ENCODE assay signal across 16 cellular contexts in genomic region chr1:94055459-94056122, GRCh38.
DNase-seq lines count a peak whose midpoint lies in the region; ATAC-seq and TF ChIP-seq lines count a peak whose summit lies in the region.
"Had no signal": no experiment of that assay in that cellular context is flagged by ENCODE, and none has a peak within 500 bp of the region (broad histone marks: within the 10 kb centered on the region; RNA-seq: fewer than 3 reads in every experiment).

No MANE protein-coding gene starts in this region.

- H3K27ac Mint-ChIP-seq in endodermal cell (peak overlapping the region; percentile 17), nephron progenitor cell (peak overlapping the region; percentile 75)
- no peak overlapping the region for H3K27ac Mint-ChIP-seq in natural killer cell treated with Interleukin-12 subunit alpha and Interleukin-12 subunit beta and Interleukin-15 and Interleukin-18, amount 100 ng/mL, for 72 hours
- H3K27ac Mint-ChIP-seq: activated naive CD4-positive, alpha-beta T cell treated with anti-CD3 and anti-CD28 coated beads, Interleukin-2, amount 10 ng/mL, durations not matched to agents 7 days and 5 days; dendritic cell treated with granulocyte-macrophage colony-stimulating factor and Interleukin-4, amounts not matched to agents 40 ng/mL and 50 ng/mL, for 4 days had no signal

- H3K27me3 Mint-ChIP-seq in endodermal cell (ENCODE audit: insufficient read depth) (no peaks in the 10 kb centered on the region), nephron progenitor cell (ENCODE audit: low read depth, poor library complexity) (peaks cover 14% of the 10 kb centered on the region)
- peaks cover 9 to 18% of the 10 kb centered on the region in 2 donors for H3K27me3 Mint-ChIP-seq in natural killer cell treated with Interleukin-12 subunit alpha and Interleukin-12 subunit beta and Interleukin-15 and Interleukin-18, amount 100 ng/mL, for 72 hours

- H3K9me3 Mint-ChIP-seq in endodermal cell (no peaks in the 10 kb centered on the region), nephron progenitor cell (no peaks in the 10 kb centered on the region)
- H3K9me3 Mint-ChIP-seq in natural killer cell treated with Interleukin-12 subunit alpha and Interleukin-12 subunit beta and Interleukin-15 and Interleukin-18, amount 100 ng/mL, for 72 hours: no peaks in the 10 kb centered on the region
- H3K9me3 Mint-ChIP-seq: activated naive CD4-positive, alpha-beta T cell treated with anti-CD3 and anti-CD28 coated beads, Interleukin-2, amount 10 ng/mL, durations not matched to agents 7 days and 5 days; dendritic cell treated with granulocyte-macrophage colony-stimulating factor and Interleukin-4, amounts not matched to agents 40 ng/mL and 50 ng/mL, for 4 days had no signal

- no peak for ATAC-seq in natural killer cell treated with Interleukin-12 subunit alpha and Interleukin-12 subunit beta and Interleukin-15 and Interleukin-18, amount 100 ng/mL, for 72 hours
- ATAC-seq in HG03280 (IDR thresholded peaks at IDR 0.05; ENCODE audit: unreplicated experiment): no peak

- H3K27me3 ChIP-seq in endodermal cell (ENCODE audit: control insufficient read depth, insufficient read depth, low read length, poor library complexity, severe bottlenecking): no peaks in the 10 kb centered on the region
- H3K27me3 ChIP-seq: hepatocyte had no signal

- no peaks in the 10 kb centered on the region for H3K36me3 ChIP-seq in endodermal cell (ENCODE audit: control insufficient read depth, insufficient read depth, low read length)

- TF ChIP-seq CTCF in endodermal cell (conservative IDR thresholded peaks at IDR 0.05) (no peak), nephron progenitor cell (IDR thresholded peaks at IDR 0.05) (no peak), coronary artery (IDR thresholded peaks at IDR 0.05) (no peak)

- peaks cover 77% of the 10 kb centered on the region for H3K4me1 Mint-ChIP-seq in endodermal cell
- peaks cover 12% of the 10 kb centered on the region for H3K4me1 Mint-ChIP-seq in nephron progenitor cell
- H3K4me1 Mint-ChIP-seq in natural killer cell treated with Interleukin-12 subunit alpha and Interleukin-12 subunit beta and Interleukin-15 and Interleukin-18, amount 100 ng/mL, for 72 hours (ENCODE audit: low read depth in 2 of 2): no peaks in the 10 kb centered on the region
- H3K4me1 Mint-ChIP-seq: activated naive CD4-positive, alpha-beta T cell treated with anti-CD3 and anti-CD28 coated beads, Interleukin-2, amount 10 ng/mL, durations not matched to agents 7 days and 5 days had no signal

- no peak overlapping the region for H3K9ac ChIP-seq in endodermal cell (ENCODE audit: extremely low read depth, low read length, poor library complexity, severe bottlenecking)

- H3K27ac ChIP-seq in endodermal cell (ENCODE audit: low read depth, low read length) (no peak overlapping the region), coronary artery (no peak overlapping the region)
- H3K27ac ChIP-seq: hepatocyte had no signal

- H3K4me3 ChIP-seq in endodermal cell (ENCODE audit: low read length) (no peak overlapping the region), coronary artery (no peak overlapping the region)
- H3K4me3 ChIP-seq: hepatocyte had no signal

- peaks cover 24% of the 10 kb centered on the region for H3K4me1 ChIP-seq in endodermal cell (ENCODE audit: control insufficient read depth, insufficient read depth, low read length)

- H3K4me3 Mint-ChIP-seq in endodermal cell: no peak overlapping the region
- no peak overlapping the region for H3K4me3 Mint-ChIP-seq in nephron progenitor cell
- H3K4me3 Mint-ChIP-seq in natural killer cell treated with Interleukin-12 subunit alpha and Interleukin-12 subunit beta and Interleukin-15 and Interleukin-18, amount 100 ng/mL, for 72 hours: no peak overlapping the region
- H3K4me3 Mint-ChIP-seq: activated naive CD4-positive, alpha-beta T cell treated with anti-CD3 and anti-CD28 coated beads, Interleukin-2, amount 10 ng/mL, durations not matched to agents 7 days and 5 days; dendritic cell treated with granulocyte-macrophage colony-stimulating factor and Interleukin-4, amounts not matched to agents 40 ng/mL and 50 ng/mL, for 4 days had no signal

- no peaks in the 10 kb centered on the region for H3K36me3 Mint-ChIP-seq in endodermal cell (ENCODE audit: low read depth)
- H3K36me3 Mint-ChIP-seq in nephron progenitor cell (ENCODE audit: low read depth): no peaks in the 10 kb centered on the region
- no peaks in the 10 kb centered on the region for H3K36me3 Mint-ChIP-seq in natural killer cell treated with Interleukin-12 subunit alpha and Interleukin-12 subunit beta and Interleukin-15 and Interleukin-18, amount 100 ng/mL, for 72 hours
- H3K36me3 Mint-ChIP-seq: activated naive CD4-positive, alpha-beta T cell treated with anti-CD3 and anti-CD28 coated beads, Interleukin-2, amount 10 ng/mL, durations not matched to agents 7 days and 5 days had no signal

- no peaks in the 10 kb centered on the region for H3K9me3 ChIP-seq in endodermal cell (ENCODE audit: control insufficient read depth, low read length)

- DNase-seq in GM03348 (ENCODE audit: low spot score) (peak; percentile 34), M059J (ENCODE audit: low read depth) (peak; percentile 60), endodermal cell (no peak), nephron progenitor cell (no peak), coronary artery (ENCODE audit: low spot score) (no peak), NCI-H2029 treated with DMSO at 0.1 percent for 48 hours (lab: John Stamatoyannopoulos, UW) (no peak)
- DNase-seq in natural killer cell treated with Interleukin-12 subunit alpha and Interleukin-12 subunit beta and Interleukin-15 and Interleukin-18, amount 100 ng/mL, for 72 hours (ENCODE audit: low spot score): no peak
- DNase-seq: activated CD4-positive, alpha-beta T cell treated with anti-CD3 and anti-CD28 coated beads, Interleukin-2, amount 50 U/mL, for 1 hour; activated naive CD4-positive, alpha-beta T cell treated with anti-CD3 and anti-CD28 coated beads, Interleukin-2, amount 10 ng/mL, durations not matched to agents 7 days and 5 days; DMS 273 treated with DMSO at 0.1 percent for 48 hours; NCI-H187 treated with DMSO at 0.1 percent for 48 hours; NCI-H69; OCI-M1 had no signal

- WGBS in endodermal cell (ENCODE audit: insufficient coverage in 1 of 2, insufficient read length in 1 of 2), 2 experiments: 80 to 94% methylated on average over 1 to 5 of the region's 5 CpGs

Comparison
In these comparisons a context has a peak if more than half of its experiments do, and no peak if none do; other contexts are left out.
1. DNase-seq: peak in GM03348 (single experiment) and M059J (single experiment); none in endodermal cell (single experiment), nephron progenitor cell (single experiment), natural killer cell treated with Interleukin-12 subunit alpha and Interleukin-12 subunit beta and Interleukin-15 and Interleukin-18, amount 100 ng/mL, for 72 hours (single experiment), coronary artery (single experiment) and NCI-H2029 treated with DMSO at 0.1 percent for 48 hours (single experiment).
2. H3K27ac Mint-ChIP-seq: peak in endodermal cell (single experiment) and nephron progenitor cell (single experiment); none in natural killer cell treated with Interleukin-12 subunit alpha and Interleukin-12 subunit beta and Interleukin-15 and Interleukin-18, amount 100 ng/mL, for 72 hours (0 of 2).